Comparison of ENCODE assay signal across 13 cellular contexts in the genomic region with DNA sequence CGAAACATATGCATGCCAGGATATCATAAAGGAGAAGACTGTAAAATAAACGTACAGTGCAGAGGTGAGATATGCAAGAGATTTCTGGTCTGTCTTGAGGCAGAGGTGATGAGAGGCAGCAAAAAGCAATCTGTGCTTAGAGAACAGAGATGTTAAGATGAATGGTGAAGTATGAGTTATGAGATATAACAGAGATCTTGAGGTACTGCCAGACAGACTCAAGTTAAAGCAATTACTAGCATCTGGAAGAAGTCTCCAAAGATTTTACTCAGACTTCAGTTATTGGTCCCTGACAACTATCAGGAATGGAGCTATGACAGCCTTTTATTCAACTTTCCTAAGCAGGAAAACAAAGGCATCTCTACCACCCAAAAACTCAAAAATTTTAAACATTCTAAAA.
"Had no signal": no experiment of that assay in that cellular context is flagged by ENCODE, and none has a peak within 500 bp of the region (broad histone marks: within the 10 kb centered on the region; RNA-seq: fewer than 3 reads in every experiment).

No MANE protein-coding gene starts in this region.

- H3K36me3 Mint-ChIP-seq: activated naive CD4-positive, alpha-beta T cell treated with anti-CD3 and anti-CD28 coated beads, Interleukin-2, amount 50 U/mL, for 72 hours had no signal

- H3K4me3 Mint-ChIP-seq: activated CD4-positive, alpha-beta T cell treated with anti-CD3 and anti-CD28 coated beads for 36 hours; endodermal cell; neural crest cell had no signal

- H3K27me3 ChIP-seq: heart right ventricle, upper lobe of right lung had no signal

- H3K4me1 Mint-ChIP-seq: activated CD4-positive, alpha-beta T cell treated with anti-CD3 and anti-CD28 coated beads for 36 hours had no signal

- H3K4me1 ChIP-seq: upper lobe of right lung had no signal

- H3K27ac Mint-ChIP-seq: activated CD4-positive, alpha-beta T cell treated with anti-CD3 and anti-CD28 coated beads for 36 hours; activated naive CD4-positive, alpha-beta T cell treated with anti-CD3 and anti-CD28 coated beads, Interleukin-2, amount 50 U/mL, for 72 hours; endodermal cell had no signal

- H3K4me3 ChIP-seq: heart right ventricle, smooth muscle cell, upper lobe of right lung had no signal

- H3K27me3 Mint-ChIP-seq: activated CD4-positive, alpha-beta T cell treated with anti-CD3 and anti-CD28 coated beads for 36 hours had no signal

- ATAC-seq: activated CD4-positive, alpha-beta T cell treated with anti-CD3 and anti-CD28 coated beads for 36 hours; activated naive CD4-positive, alpha-beta T cell treated with anti-CD3 and anti-CD28 coated beads, Interleukin-2, amount 50 U/mL, for 72 hours; heart right ventricle; left ventricle myocardium superior; right cardiac atrium; upper lobe of right lung had no signal

- H3K9me3 Mint-ChIP-seq: activated naive CD4-positive, alpha-beta T cell treated with anti-CD3 and anti-CD28 coated beads, Interleukin-2, amount 50 U/mL, for 72 hours; endodermal cell; neural crest cell had no signal

- H3K9me3 ChIP-seq: heart right ventricle, upper lobe of right lung had no signal

- H3K27ac ChIP-seq: epithelial cell of prostate, upper lobe of right lung had no signal

- H3K4me2 ChIP-seq: smooth muscle cell had no signal

- H3K36me3 ChIP-seq: heart right ventricle, upper lobe of right lung had no signal

- DNase-seq: activated CD4-positive, alpha-beta T cell treated with anti-CD3 and anti-CD28 coated beads for 36 hours; activated CD4-positive, alpha-beta T cell treated with anti-CD3 and anti-CD28 coated beads, Interleukin-2, amount 50 U/mL, for 48 hours; activated gamma-delta T cell; endodermal cell; heart right ventricle; left ventricle myocardium superior; right cardiac atrium; stimulated activated CD4-positive, alpha-beta T cell treated with anti-CD3 and anti-CD28 coated beads, Interleukin-4, amount 100 ng/mL, for 1 hour; upper lobe of right lung had no signal
